11 cellular contexts compared by ENCODE assay signal in the genomic region with DNA sequence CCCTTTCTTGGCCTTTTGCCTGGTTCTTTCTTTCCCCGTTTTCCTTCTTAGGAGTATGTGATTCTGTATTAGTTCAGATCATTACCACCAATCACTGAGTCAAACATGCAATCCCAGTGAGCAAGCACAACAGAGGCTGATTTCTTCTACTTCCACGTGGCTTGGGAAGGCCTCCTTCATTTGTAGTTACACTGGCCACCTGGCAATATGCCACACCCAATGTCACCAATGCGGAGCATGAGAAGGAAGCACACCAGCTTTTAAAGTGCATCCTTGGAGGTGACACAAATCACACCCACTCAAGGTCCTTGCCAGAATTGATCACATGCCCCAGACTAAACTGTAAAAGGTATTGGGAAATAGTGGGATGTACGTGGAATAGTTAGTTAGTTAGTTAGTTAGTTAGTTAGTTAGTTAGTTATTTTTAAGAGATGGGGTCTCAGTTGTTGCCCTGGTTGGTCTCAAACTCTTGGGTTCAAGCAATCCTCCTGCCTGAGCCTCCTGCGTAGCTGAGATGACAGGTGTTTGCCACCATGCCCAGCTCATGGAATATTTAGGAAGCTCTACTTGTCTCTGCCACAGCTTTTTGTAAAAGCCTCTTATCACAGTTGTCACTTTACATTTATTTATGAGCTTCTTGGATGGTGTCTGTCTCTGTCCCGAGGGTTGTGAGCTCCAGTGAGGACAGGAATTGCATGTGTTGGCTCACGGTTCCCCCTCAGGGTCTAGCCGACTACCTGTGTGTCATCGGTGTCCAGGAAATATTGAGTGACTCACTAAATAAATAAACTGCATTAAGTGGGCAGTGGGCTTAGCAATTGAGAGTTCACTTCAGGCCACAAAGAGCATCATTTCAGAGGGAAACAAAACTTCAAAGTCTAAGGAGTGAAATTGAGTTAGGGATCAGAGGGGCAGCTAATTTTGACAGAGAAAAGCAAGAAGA. TPM values are rescaled to one million over a fixed set of nuclear protein-coding genes. Genes with fewer than 3 reads are reported as not detected.
DNase-seq lines count a peak whose midpoint lies in the region; ATAC-seq, FAIRE-seq and TF ChIP-seq lines count a peak whose summit lies in the region.
"Had no signal": no experiment of that assay in that cellular context is flagged by ENCODE, and none has a peak within 500 bp of the region (broad histone marks: within the 10 kb centered on the region; RNA-seq: fewer than 3 reads in every experiment).

No MANE protein-coding gene starts in this region.

- no peaks in the 10 kb centered on the region for H4K20me1 ChIP-seq in PC-9 (ENCODE audit: insufficient read depth)

- H3F3A ChIP-seq in PC-9 (ENCODE audit: insufficient read depth, low read depth) = peaks cover 48% of the 10 kb centered on the region

- H3K27me3 ChIP-seq in PC-9 (ENCODE audit: insufficient read depth, low read depth) (no peaks in the 10 kb centered on the region), small intestine (ENCODE audit: control insufficient read depth in 2 of 2, insufficient read depth in 2 of 2, low read length in 2 of 2) (no peaks in the 10 kb centered on the region), HAP-1 (ENCODE audit: low read depth) (no peaks in the 10 kb centered on the region)
- H3K27me3 ChIP-seq: spleen had no signal

- BruUV-seq in PC-9 (replicated peaks; lab: Mats Ljungman, UMichigan) = TSS peak; percentile 59

- intact Hi-C loops in PC-9 (cut with micrococcal nuclease; ENCODE audit: unreplicated experiment) = no loop called here

- H3K9me3 ChIP-seq in PC-9 (ENCODE audit: insufficient read depth, low read depth) = no peaks in the 10 kb centered on the region
- no peaks in the 10 kb centered on the region for H3K9me3 ChIP-seq in small intestine (ENCODE audit: control insufficient read depth, low read depth)
- no peaks in the 10 kb centered on the region for H3K9me3 ChIP-seq in HAP-1

- no peak for TF ChIP-seq CTCF in PC-9 (conservative IDR thresholded peaks at IDR 0.05)

- 40 to 57% (median 55%) methylated on average over 9 of the region's 9 CpGs for WGBS in small intestine, 3 donors

- POLR2A ChIA-PET in PC-9 (lab: Charles Lee; ENCODE audit: unreplicated experiment) = interaction anchor here (0.6 to 1.0 kb wide), 3 partner anchors 10 to 32 kb away, joined by 3 to 4 read pairs (median 4); no protein-coding TSS in a partner anchor

- FAIRE-seq in small intestine (lab: Jason Lieb, UNC) = no peak

- no peaks in the 10 kb centered on the region for H3K9me2 ChIP-seq in PC-9 (ENCODE audit: insufficient read depth)

- ATAC-seq in esophagus mucosa = peak; percentile 48

- H3K4me2 ChIP-seq in PC-9 = peak overlapping the region; percentile 53

- DNase-seq in SHP77 (lab: John Stamatoyannopoulos, UW) = peak; percentile 34 to 51
- DNase-seq in SHP77 treated with DMSO at 0.1 percent for 48 hours (lab: John Stamatoyannopoulos, UW) = no peak
- peak; percentile 79 to 93 for DNase-seq in PC-9
- peak; percentile 46 for DNase-seq in small intestine
- DNase-seq in HAP-1 (ENCODE audit: low spot score in 2 of 2) = no peak
- no peak for DNase-seq in NCI-H1436 (lab: John Stamatoyannopoulos, UW)
- DNase-seq in DMS 273 treated with DMSO at 0.1 percent for 48 hours (lab: John Stamatoyannopoulos, UW) = no peak
- DNase-seq: activated CD4-positive, alpha-beta T cell treated with anti-CD3 and anti-CD28 coated beads for 4 hours; spleen; stimulated activated naive CD4-positive, alpha-beta T cell treated with Interleukin-2 at 50 U/mL for 16 hours had no signal

- no peak overlapping the region for H2AFZ ChIP-seq in PC-9

- H3K36me3 ChIP-seq in PC-9 (ENCODE audit: low read depth) (no peaks in the 10 kb centered on the region), small intestine (ENCODE audit: control insufficient read depth in 2 of 2, insufficient read depth in 2 of 2, low read length in 2 of 2) (no peaks in the 10 kb centered on the region), HAP-1 (replicated peaks) (no peaks in the 10 kb centered on the region)
- H3K36me3 ChIP-seq: spleen had no signal

- in situ Hi-C loops in HAP-1 (cut with MboI; ENCODE audit: low sequenced_read_pairs) = no loop called here

- no peaks in the 10 kb centered on the region for H3K79me2 ChIP-seq in PC-9 (ENCODE audit: low read depth)

- H3K4me3 ChIP-seq in PC-9 (no peak overlapping the region), small intestine (ENCODE audit: low read depth in 1 of 2, low read length in 2 of 2) (no peak overlapping the region), HAP-1 (no peak overlapping the region)
- H3K4me3 ChIP-seq: spleen had no signal

- H3K27ac ChIP-seq in PC-9 (peak overlapping the region; percentile 94), small intestine (ENCODE audit: low read depth in 1 of 2, low read length in 1 of 2) (no peak overlapping the region)
- H3K27ac ChIP-seq: spleen had no signal

- CTCF ChIA-PET in PC-9 (lab: Charles Lee) = interaction anchor here (0.6 kb wide), 1 partner anchor 10 kb away, joined by 3 read pairs; no protein-coding TSS in a partner anchor

- peaks cover 67% of the 10 kb centered on the region for H3K4me1 ChIP-seq in PC-9 (replicated peaks; ENCODE audit: insufficient read depth)
- H3K4me1 ChIP-seq in small intestine (ENCODE audit: control insufficient read depth in 2 of 2, insufficient read depth in 1 of 2, low read depth in 1 of 2, low read length in 1 of 2) = peaks cover 0 to 2% of the 10 kb centered on the region in 2 donors
- H3K4me1 ChIP-seq in HAP-1 = no peaks in the 10 kb centered on the region
- H3K4me1 ChIP-seq: spleen had no signal

RNA-seq across cellular contexts. Expression of gene CAB39, which starts 28.1 kb away (rescaled TPM):
- total RNA-seq in PC-9 (2021) = 70.9 and 86.1 TPM in 2 replicates
- total RNA-seq in esophagus mucosa = 50.8 TPM
- polyA plus RNA-seq in small intestine = 10 to 100 TPM; 38.2 to 59.7 (median 53.2) TPM

Comparison
In these comparisons a context has a peak if more than half of its experiments do, and no peak if none do; other contexts are left out.
1. DNase-seq: peak in SHP77 (2 of 2), PC-9 (2 of 2) and small intestine (single experiment); none in SHP77 treated with DMSO at 0.1 percent for 48 hours (single experiment), HAP-1 (0 of 2), NCI-H1436 (single experiment) and DMS 273 treated with DMSO at 0.1 percent for 48 hours (single experiment).